Comparison of ENCODE assay signal across 16 cellular contexts in the genomic region with DNA sequence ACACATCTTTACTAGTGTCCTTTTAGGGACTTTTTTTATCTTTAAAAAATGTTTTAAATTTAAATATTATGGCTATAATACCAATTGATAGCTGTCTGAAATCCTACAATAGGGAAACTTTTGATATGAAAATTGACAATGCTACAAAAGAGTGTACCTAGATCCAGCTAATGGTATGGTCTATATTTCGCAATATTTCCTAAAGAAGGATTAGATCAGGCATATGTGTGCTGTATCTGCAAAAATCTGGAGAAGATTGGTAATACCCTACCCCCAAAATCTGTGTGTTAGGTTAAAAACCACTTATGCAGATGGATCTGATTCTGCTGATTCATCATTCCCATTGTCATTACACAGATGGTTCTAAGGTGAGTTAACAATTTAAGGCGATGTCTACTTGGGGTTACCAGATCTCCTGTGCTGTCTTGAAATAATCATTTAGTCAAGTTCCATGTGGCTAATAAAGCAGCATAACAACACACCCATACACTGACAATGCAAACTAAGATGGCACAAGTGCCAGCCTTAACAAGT.
DNase-seq lines count a peak whose midpoint lies in the region; ATAC-seq, FAIRE-seq and TF ChIP-seq lines count a peak whose summit lies in the region.
"Had no signal": no experiment of that assay in that cellular context is flagged by ENCODE, and none has a peak within 500 bp of the region (broad histone marks: within the 10 kb centered on the region; RNA-seq: fewer than 3 reads in every experiment).

No MANE protein-coding gene starts in this region.

- no peaks in the 10 kb centered on the region for H3K4me1 ChIP-seq in IMR-90 (ENCODE audit: control insufficient read depth, insufficient read depth, low read length)
- no peaks in the 10 kb centered on the region for H3K4me1 ChIP-seq in K562 (replicated peaks in 1 of 2; ENCODE audit: control insufficient read depth in 2 of 2, insufficient read depth in 2 of 2, low read length in 2 of 2)
- H3K4me1 ChIP-seq: HAP-1 had no signal

- POLR2A ChIA-PET in IMR-90 (lab: Charles Lee; ENCODE audit: unreplicated experiment), result no interaction called here
- POLR2A ChIA-PET in K562 (lab: Yijun Ruan, JAX), result no interaction called here

- H3K27me3 ChIP-seq in IMR-90 (ENCODE audit: control insufficient read depth, insufficient read depth, low read length), result no peaks in the 10 kb centered on the region
- no peaks in the 10 kb centered on the region for H3K27me3 ChIP-seq in K562 (ENCODE audit: control insufficient read depth in 2 of 2, insufficient read depth in 2 of 2, low read length in 2 of 2)

- TF ChIP-seq RAD21 in IMR-90 (IDR thresholded peaks at IDR 0.05; ENCODE audit: low read length), result no peak
- no peak for TF ChIP-seq RAD21 in K562 (CRISPR knock-in tag; conservative IDR thresholded peaks at IDR 0.05 in 1 of 2, IDR thresholded peaks at IDR 0.05 in 1 of 2)

- ATAC-seq in IMR-90 (ENCODE audit: low read depth), result no peak
- no peak for ATAC-seq in K562
- no peak for ATAC-seq in HG03095 (IDR thresholded peaks at IDR 0.05; ENCODE audit: unreplicated experiment)
- ATAC-seq in HG02884 (IDR thresholded peaks at IDR 0.05; ENCODE audit: unreplicated experiment), result no peak
- ATAC-seq in GM19397 (IDR thresholded peaks at IDR 0.05; ENCODE audit: unreplicated experiment), result no peak

- no peak overlapping the region for H3K23ac ChIP-seq in IMR-90 (ENCODE audit: low read depth, low read length)

- no peak overlapping the region for H3K4me2 ChIP-seq in IMR-90 (ENCODE audit: low read depth, low read length)
- no peak overlapping the region for H3K4me2 ChIP-seq in K562 (ENCODE audit: insufficient read depth, low read length)

- H2AK5ac ChIP-seq in IMR-90 (ENCODE audit: low read depth, low read length), result no peak overlapping the region

- TF ChIP-seq POLR2A in GM12891 (IDR thresholded peaks at IDR 0.05; ENCODE audit: low read depth, low read length), result no peak
- TF ChIP-seq POLR2A in IMR-90 (IDR thresholded peaks at IDR 0.05; ENCODE audit: low read depth, low read length), result no peak
- no peak for TF ChIP-seq POLR2A in K562 (conservative IDR thresholded peaks at IDR 0.05)

- no peak overlapping the region for H3K4ac ChIP-seq in IMR-90 (ENCODE audit: low read depth, low read length)

- DNase-seq in GM12891 (ENCODE audit: insufficient read length, low spot score), result no peak
- no peak for DNase-seq in IMR-90
- peak; percentile 20 for DNase-seq in OCI-M1 (lab: John Stamatoyannopoulos, UW)
- DNase-seq in K562 (ENCODE audit: extremely low read depth in 1 of 4, low spot score in 3 of 4), result no peak
- no peak for DNase-seq in NCI-H2107 (lab: John Stamatoyannopoulos, UW)
- DNase-seq: AML-193; Caco-2; CD4-positive, alpha-beta T cell; KG1 had no signal

- H4K20me1 ChIP-seq in IMR-90 (ENCODE audit: insufficient read depth, low read length) (no peaks in the 10 kb centered on the region), K562 (replicated peaks; ENCODE audit: control insufficient read depth, insufficient read depth, low read length) (no peaks in the 10 kb centered on the region)

- no CpG with 5 or more reads among the region's 2 CpGs for WGBS in IMR-90 (ENCODE audit: extremely low coverage in 2 of 2, insufficient read length in 1 of 2), 2 experiments
- 3% methylated on average over 2 of the region's 2 CpGs for WGBS in K562 (ENCODE audit: insufficient coverage, low coverage, missing lambda C conversion rate)

- H3K4me3 ChIP-seq in IMR-90 (ENCODE audit: insufficient read depth, low read depth, low read length), result no peak overlapping the region
- H3K4me3 ChIP-seq in K562, result no peak overlapping the region
- H3K4me3 ChIP-seq: HAP-1 had no signal

- no peak overlapping the region for H3K56ac ChIP-seq in IMR-90 (ENCODE audit: extremely low read depth, insufficient read depth, low read length)

- TF ChIP-seq EP300 in K562 (IDR thresholded peaks at IDR 0.05; ENCODE audit: low read length), result no peak

- H4K8ac ChIP-seq in IMR-90 (ENCODE audit: low read depth in 2 of 2, low read length in 2 of 2), result no peak overlapping the region

- no peak overlapping the region for H2BK5ac ChIP-seq in IMR-90 (ENCODE audit: low read depth, low read length, poor library complexity, severe bottlenecking)

- CTCF ChIA-PET in IMR-90 (lab: Yijun Ruan, JAX), result interaction anchor here (0.6 to 0.7 kb wide), 2 partner anchors 278 to 1198 kb away, joined by 3 to 4 read pairs; no protein-coding TSS in a partner anchor
- CTCF ChIA-PET in K562 (lab: Yijun Ruan, JAX; ENCODE audit: low intra/inter-chr PET ratio), result no interaction called here

- no peak overlapping the region for H3K27ac ChIP-seq in IMR-90 (ENCODE audit: insufficient read depth, low read length)
- H3K27ac ChIP-seq in K562 (ENCODE audit: extremely low read depth, low read depth, low read length), result no peak overlapping the region
- H3K27ac ChIP-seq: C4-2B had no signal

- TF ChIP-seq CTCF in IMR-90 (conservative IDR thresholded peaks at IDR 0.05; ENCODE audit: low read depth, low read length) (no peak), K562 (IDR thresholded peaks at IDR 0.05 in 2 of 3, conservative IDR thresholded peaks at IDR 0.05 in 1 of 3; ENCODE audit: insufficient read depth in 2 of 3, low read depth in 1 of 3, low read length in 3 of 3) (no peak)

- no peak overlapping the region for H2BK15ac ChIP-seq in IMR-90 (ENCODE audit: low read depth, low read length)

- H3K9ac ChIP-seq in IMR-90 (ENCODE audit: low read depth, low read length), result no peak overlapping the region
- no peak overlapping the region for H3K9ac ChIP-seq in K562 (ENCODE audit: insufficient read depth in 1 of 2, low read depth in 2 of 2, low read length in 2 of 2)

- H3K9me1 ChIP-seq in IMR-90 (ENCODE audit: insufficient read depth, low read length) (no peaks in the 10 kb centered on the region), K562 (ENCODE audit: control insufficient read depth, insufficient read depth, low read length) (no peaks in the 10 kb centered on the region)

- H2AFZ ChIP-seq in IMR-90 (replicated peaks; ENCODE audit: low read length, poor library complexity) (no peak overlapping the region), K562 (ENCODE audit: low read depth, low read length) (no peak overlapping the region)

- H3K36me3 ChIP-seq in IMR-90 (ENCODE audit: control insufficient read depth, insufficient read depth, low read length) (no peaks in the 10 kb centered on the region), K562 (ENCODE audit: control insufficient read depth, insufficient read depth, low read length) (no peaks in the 10 kb centered on the region)
- H3K36me3 ChIP-seq: HAP-1 had no signal

- FAIRE-seq in GM12891 (lab: Jason Lieb, UNC), result peak; percentile 23
- FAIRE-seq in K562 (lab: Jason Lieb, UNC), result no peak
- FAIRE-seq: A204.1, D721Med had no signal

- H3K14ac ChIP-seq in IMR-90 (replicated peaks; ENCODE audit: low read depth, low read length), result no peak overlapping the region

- no peak overlapping the region for H3K18ac ChIP-seq in IMR-90 (ENCODE audit: low read depth, low read length)

- intact Hi-C loops in IMR-90 (cut with micrococcal nuclease), result no loop called here
- intact Hi-C loops in K562 (cut with micrococcal nuclease), result no loop called here

- H2BK120ac ChIP-seq in IMR-90 (ENCODE audit: low read depth, low read length), result no peak overlapping the region

- BruUV-seq in IMR-90 (replicated peaks; lab: Mats Ljungman, UMichigan) (no TSS peak), K562 (replicated peaks; lab: Mats Ljungman, UMichigan) (no TSS peak)

- no peaks in the 10 kb centered on the region for H3K79me1 ChIP-seq in IMR-90 (ENCODE audit: low read depth in 1 of 2, low read length in 2 of 2)

- no peak overlapping the region for H2BK20ac ChIP-seq in IMR-90 (ENCODE audit: low read depth, low read length)

- H4K5ac ChIP-seq in IMR-90 (ENCODE audit: low read depth, low read length), result no peak overlapping the region

- dilution Hi-C loops in IMR-90 (cut with HindIII; ENCODE audit: low sequenced_read_pairs, unreplicated experiment), result no loop called here

- H2AK9ac ChIP-seq in IMR-90 (replicated peaks; ENCODE audit: low read depth, low read length, poor library complexity), result no peak overlapping the region

- H3K9me3 ChIP-seq in IMR-90 (ENCODE audit: control insufficient read depth, insufficient read depth, low read length) (peaks cover 4% of the 10 kb centered on the region; the same call in 1 of the 2 replicates), K562 (replicated peaks; ENCODE audit: control insufficient read depth, insufficient read depth, low read depth, low read length) (no peaks in the 10 kb centered on the region; the same call in none of the 2 replicates)
- H3K9me3 ChIP-seq: Caco-2 had no signal

- no peak overlapping the region for H4K91ac ChIP-seq in IMR-90 (ENCODE audit: insufficient read depth, low read depth, low read length)

- in situ Hi-C loops in IMR-90 (cut with MboI; ENCODE audit: low sequenced_read_pairs), result no loop called here
- in situ Hi-C loops in K562 (cut with MboI), result no loop called here

- no peaks in the 10 kb centered on the region for H3K79me2 ChIP-seq in K562 (ENCODE audit: control insufficient read depth, insufficient read depth, low read length)

TF ChIP-seq in GM12891, 5 proteins besides CTCF, POLR2A, EP300 and RAD21:
- TF ChIP-seq TAF1 (IDR thresholded peaks at IDR 0.05; ENCODE audit: low read depth, low read length) (no peak), SPI1 (IDR thresholded peaks at IDR 0.05; ENCODE audit: low read depth, low read length) (no peak), POLR2AphosphoS5 (IDR thresholded peaks at IDR 0.05; ENCODE audit: low read depth, low read length) (no peak), PAX5 (IDR thresholded peaks at IDR 0.05; ENCODE audit: insufficient read depth, low read length, severe bottlenecking) (no peak), POU2F2 (IDR thresholded peaks at IDR 0.05; ENCODE audit: low read depth, low read length) (no peak)

TF ChIP-seq in IMR-90, 13 proteins besides CTCF, POLR2A, EP300 and RAD21 (continues in another document):
- no peak for TF ChIP-seq NFE2L2 (IDR thresholded peaks at IDR 0.05; ENCODE audit: low read depth, low read length)
- TF ChIP-seq, protein P1, sequence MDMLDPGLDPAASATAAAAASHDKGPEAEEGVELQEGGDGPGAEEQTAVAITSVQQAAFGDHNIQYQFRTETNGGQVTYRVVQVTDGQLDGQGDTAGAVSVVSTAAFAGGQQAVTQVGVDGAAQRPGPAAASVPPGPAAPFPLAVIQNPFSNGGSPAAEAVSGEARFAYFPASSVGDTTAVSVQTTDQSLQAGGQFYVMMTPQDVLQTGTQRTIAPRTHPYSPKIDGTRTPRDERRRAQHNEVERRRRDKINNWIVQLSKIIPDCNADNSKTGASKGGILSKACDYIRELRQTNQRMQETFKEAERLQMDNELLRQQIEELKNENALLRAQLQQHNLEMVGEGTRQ (IDR thresholded peaks at IDR 0.05; ENCODE audit: low read depth, low read length), result no peak

TF ChIP-seq in K562, 482 proteins besides CTCF, POLR2A, EP300 and RAD21 (continues in another document):
- TF ChIP-seq ZNF354B (CRISPR knock-in tag; IDR thresholded peaks at IDR 0.05) (no peak), ZNF316 (IDR thresholded peaks at IDR 0.05) (peak; percentile 73), MAFK (IDR thresholded peaks at IDR 0.05; ENCODE audit: low read length) (0 out of 2 replicates have a peak, but pooled peaks have one; percentile 32), C11orf30 (IDR thresholded peaks at IDR 0.05; ENCODE audit: low read depth) (peak; percentile 51; the same call in 1 of the 2 replicates), MAFG (tag; conservative IDR thresholded peaks at IDR 0.05) (peak; percentile 61), BRD9 (IDR thresholded peaks at IDR 0.05; ENCODE audit: low read depth, partially characterized antibody) (no peak)
